9 cellular contexts compared by ENCODE assay signal in genomic region chr11:79436911-79437273, GRCh38. TPM values are rescaled to one million over a fixed set of nuclear protein-coding genes. Genes with fewer than 3 reads are reported as not detected.
DNase-seq lines count a peak whose midpoint lies in the region; ATAC-seq, FAIRE-seq and TF ChIP-seq lines count a peak whose summit lies in the region.
"Had no signal": no experiment of that assay in that cellular context is flagged by ENCODE, and none has a peak within 500 bp of the region (broad histone marks: within the 10 kb centered on the region; RNA-seq: fewer than 3 reads in every experiment).

No MANE protein-coding gene starts in this region.

- peaks cover 2% of the 10 kb centered on the region; the same call in 1 of the 2 replicates for H3K9me1 ChIP-seq in IMR-90 (ENCODE audit: insufficient read depth, low read length)

- no peaks in the 10 kb centered on the region for H3K36me3 ChIP-seq in IMR-90 (ENCODE audit: control insufficient read depth, insufficient read depth, low read length)

- POLR2A ChIA-PET in A549 (lab: Yijun Ruan, JAX) (no interaction called here), IMR-90 (lab: Charles Lee; ENCODE audit: unreplicated experiment) (no interaction called here)

- H3K4me1 ChIP-seq in A549 (peaks cover 27% of the 10 kb centered on the region; the same call in 2 of the 3 replicates), IMR-90 (ENCODE audit: control insufficient read depth, insufficient read depth, low read length) (peaks cover 8% of the 10 kb centered on the region)

- no peak overlapping the region for H4K5ac ChIP-seq in IMR-90 (ENCODE audit: low read depth, low read length)

- H3K27me3 ChIP-seq in IMR-90 (ENCODE audit: control insufficient read depth, insufficient read depth, low read length): no peaks in the 10 kb centered on the region

- CTCF ChIA-PET in A549 (lab: Yijun Ruan, JAX): no interaction called here
- CTCF ChIA-PET in IMR-90 (lab: Yijun Ruan, JAX): no interaction called here

- peak overlapping the region; percentile 59; the same call in 1 of the 2 replicates for H3K56ac ChIP-seq in IMR-90 (ENCODE audit: extremely low read depth, insufficient read depth, low read length)

- peak overlapping the region; percentile 2 for H2AK9ac ChIP-seq in IMR-90 (replicated peaks; ENCODE audit: low read depth, low read length, poor library complexity)

- H3K27ac ChIP-seq in A549: no peak overlapping the region
- peak overlapping the region; percentile 39; the same call in 1 of the 2 replicates for H3K27ac ChIP-seq in IMR-90 (ENCODE audit: insufficient read depth, low read length)

- H2BK15ac ChIP-seq in IMR-90 (ENCODE audit: low read depth, low read length): no peak overlapping the region; the same call in 2 of the 3 replicates

- DNase-seq in A549 (ENCODE audit: low read depth in 1 of 2, low spot score in 1 of 2): no peak
- DNase-seq in IMR-90: no peak
- DNase-seq in endothelial cell (ENCODE audit: low spot score): no peak
- no peak for DNase-seq in nephron progenitor cell
- no peak for DNase-seq in DMS153 (lab: John Stamatoyannopoulos, UW)
- DNase-seq in DMS79 treated with DMSO at 0.1 percent for 48 hours (lab: John Stamatoyannopoulos, UW): no peak
- no peak for DNase-seq in NCI-H82 treated with DMSO at 0.1 percent for 48 hours (lab: John Stamatoyannopoulos, UW; ENCODE audit: unreplicated experiment)
- DNase-seq in kidney glomerular epithelial cell (lab: John Stamatoyannopoulos, UW): no peak
- DNase-seq: naive thymus-derived CD4-positive, alpha-beta T cell had no signal

- H3K4me1 Mint-ChIP-seq in endothelial cell (ENCODE audit: unreplicated experiment) (peaks cover 22% of the 10 kb centered on the region), nephron progenitor cell (peaks cover 55% of the 10 kb centered on the region)

- H3K9me3 Mint-ChIP-seq in endothelial cell (ENCODE audit: unreplicated experiment) (no peaks in the 10 kb centered on the region), nephron progenitor cell (no peaks in the 10 kb centered on the region)

- TF ChIP-seq RAD21 in A549 (conservative IDR thresholded peaks at IDR 0.05 in 1 of 2, IDR thresholded peaks at IDR 0.05 in 1 of 2) (no peak), IMR-90 (IDR thresholded peaks at IDR 0.05; ENCODE audit: low read length) (no peak)

- peak overlapping the region in 1 of 2 experiments; percentile 30; a peak in 1 of 4 replicates for H4K8ac ChIP-seq in IMR-90 (ENCODE audit: low read depth in 2 of 2, low read length in 2 of 2)

- in situ Hi-C loops in IMR-90 (cut with MboI; ENCODE audit: low sequenced_read_pairs): loop anchor here (10.0 kb wide), 1 partner anchor 342 kb away; no protein-coding TSS in a partner anchor

- H3K27me3 Mint-ChIP-seq in endothelial cell (ENCODE audit: unreplicated experiment): peaks cover 27% of the 10 kb centered on the region
- peaks cover 32% of the 10 kb centered on the region for H3K27me3 Mint-ChIP-seq in nephron progenitor cell (ENCODE audit: low read depth, poor library complexity)

- H3K4me2 ChIP-seq in A549: peak overlapping the region; percentile 98
- H3K4me2 ChIP-seq in IMR-90 (ENCODE audit: low read depth, low read length): peak overlapping the region; percentile 87

- H4K20me1 ChIP-seq in IMR-90 (ENCODE audit: insufficient read depth, low read length): no peaks in the 10 kb centered on the region

- peak overlapping the region; percentile 92 for H2AFZ ChIP-seq in IMR-90 (replicated peaks; ENCODE audit: low read length, poor library complexity)

- no peak for TF ChIP-seq POLR2A in A549 (IDR thresholded peaks at IDR 0.05; ENCODE audit: low read length)
- TF ChIP-seq POLR2A in IMR-90 (IDR thresholded peaks at IDR 0.05; ENCODE audit: low read depth, low read length): no peak

- H3K9me3 ChIP-seq in A549 (no peaks in the 10 kb centered on the region), IMR-90 (ENCODE audit: control insufficient read depth, insufficient read depth, low read length) (no peaks in the 10 kb centered on the region)

- no TSS peak for BruUV-seq in IMR-90 (replicated peaks; lab: Mats Ljungman, UMichigan)

- dilution Hi-C loops in IMR-90 (cut with HindIII; ENCODE audit: low sequenced_read_pairs, unreplicated experiment): no loop called here

- H3K9ac ChIP-seq in IMR-90 (ENCODE audit: low read depth, low read length): peak overlapping the region; percentile 57

- H2BK5ac ChIP-seq in IMR-90 (ENCODE audit: low read depth, low read length, poor library complexity, severe bottlenecking): no peak overlapping the region

- H3K4me3 ChIP-seq in A549 (peak overlapping the region; percentile 44; the same call in 2 of the 3 replicates), IMR-90 (ENCODE audit: insufficient read depth, low read depth, low read length) (peak overlapping the region; percentile 57)

- H3K4ac ChIP-seq in IMR-90 (ENCODE audit: low read depth, low read length): peak overlapping the region; percentile 69

- TF ChIP-seq CTCF in A549 (IDR thresholded peaks at IDR 0.05): no peak
- no peak for TF ChIP-seq CTCF in IMR-90 (conservative IDR thresholded peaks at IDR 0.05; ENCODE audit: low read depth, low read length)
- TF ChIP-seq CTCF in endothelial cell (IDR thresholded peaks at IDR 0.05; ENCODE audit: unreplicated experiment): no peak
- no peak for TF ChIP-seq CTCF in nephron progenitor cell (IDR thresholded peaks at IDR 0.05)

- peak overlapping the region; percentile 83 for H3K4me3 Mint-ChIP-seq in endothelial cell (ENCODE audit: unreplicated experiment)
- peak overlapping the region; percentile 92 for H3K4me3 Mint-ChIP-seq in nephron progenitor cell

- peak overlapping the region; percentile 73; the same call in 1 of the 2 replicates for H2BK120ac ChIP-seq in IMR-90 (ENCODE audit: low read depth, low read length)

- 46% methylated on average over 10 of the region's 10 CpGs for WGBS in A549 (ENCODE audit: missing lambda C conversion rate)
- WGBS in IMR-90 (ENCODE audit: extremely low coverage in 2 of 2, insufficient read length in 1 of 2), 2 experiments: 29% methylated on average over 1 of the region's 10 CpGs; no CpG with 5 or more reads in 1 of the 2 experiments

- peaks cover 6 to 46% of the 10 kb centered on the region in 2 experiments for H3K79me1 ChIP-seq in IMR-90 (ENCODE audit: low read depth in 1 of 2, low read length in 2 of 2)

- H3K23ac ChIP-seq in IMR-90 (ENCODE audit: low read depth, low read length): peak overlapping the region; percentile 40

- H2AK5ac ChIP-seq in IMR-90 (ENCODE audit: low read depth, low read length): peak overlapping the region; percentile 11

- H3K36me3 Mint-ChIP-seq in endothelial cell (ENCODE audit: low read depth, unreplicated experiment) (no peaks in the 10 kb centered on the region), nephron progenitor cell (ENCODE audit: low read depth) (no peaks in the 10 kb centered on the region)

- H3K18ac ChIP-seq in IMR-90 (ENCODE audit: low read depth, low read length): peak overlapping the region; percentile 35; the same call in 1 of the 2 replicates

- intact Hi-C loops in IMR-90 (cut with micrococcal nuclease): loop anchor here (10.0 kb wide), 1 partner anchor 332 kb away; no protein-coding TSS in a partner anchor

- H3K27ac Mint-ChIP-seq in endothelial cell (ENCODE audit: unreplicated experiment) (no peak overlapping the region), nephron progenitor cell (no peak overlapping the region)

- peak overlapping the region; percentile 15 for H3K14ac ChIP-seq in IMR-90 (replicated peaks; ENCODE audit: low read depth, low read length)

- H2BK20ac ChIP-seq in IMR-90 (ENCODE audit: low read depth, low read length): no peak overlapping the region; the same call in 1 of the 2 replicates

- H4K91ac ChIP-seq in IMR-90 (ENCODE audit: insufficient read depth, low read depth, low read length): peak overlapping the region; percentile 41; the same call in 1 of the 2 replicates

- ATAC-seq in A549 (no peak), IMR-90 (ENCODE audit: low read depth) (no peak)
- ATAC-seq: naive thymus-derived CD4-positive, alpha-beta T cell had no signal

- no peak for FAIRE-seq in A549 (lab: Jason Lieb, UNC)

- no peak for TF ChIP-seq EP300 in A549 (IDR thresholded peaks at IDR 0.05)

TF ChIP-seq in A549, 52 proteins besides CTCF, POLR2A, EP300 and RAD21 (continues in another document):
- no peak for TF ChIP-seq BHLHE40 (IDR thresholded peaks at IDR 0.05; ENCODE audit: low read depth, low read length)
- no peak for TF ChIP-seq PBX3 (IDR thresholded peaks at IDR 0.05)
- no peak for TF ChIP-seq RARB (CRISPR knock-in tag; IDR thresholded peaks at IDR 0.05)

TF ChIP-seq in IMR-90, 13 proteins besides CTCF, POLR2A, EP300 and RAD21 (continues in another document):
- TF ChIP-seq CEBPB (IDR thresholded peaks at IDR 0.05; ENCODE audit: low read depth, low read length) (no peak), RFX5 (IDR thresholded peaks at IDR 0.05; ENCODE audit: low read depth, low read length) (no peak), MXI1 (IDR thresholded peaks at IDR 0.05; ENCODE audit: borderline replicate concordance, low read depth, low read length) (no peak), BHLHE40 (IDR thresholded peaks at IDR 0.05; ENCODE audit: low read depth, low read length) (no peak), FOS (IDR thresholded peaks at IDR 0.05; ENCODE audit: low read depth, low read length) (no peak), NFE2L2 (IDR thresholded peaks at IDR 0.05; ENCODE audit: low read depth, low read length) (no peak), SMC3 (IDR thresholded peaks at IDR 0.05; ENCODE audit: low read depth, low read length) (no peak), CHD1 (IDR thresholded peaks at IDR 0.05; ENCODE audit: low read depth, low read length) (no peak), MAZ (IDR thresholded peaks at IDR 0.05; ENCODE audit: borderline replicate concordance, low read depth, low read length) (no peak), RCOR1 (IDR thresholded peaks at IDR 0.05; ENCODE audit: insufficient replicate concordance, low read length) (no peak)

RNA-seq across cellular contexts. Expression of gene TENM4, which starts 3.9 kb away (rescaled TPM):
- polyA plus RNA-seq in A549 (2011; rRNA removed): 0.01 and 0.06 TPM in 2 replicates
- polyA plus RNA-seq in A549 (2012; cell fraction: cytosol; rRNA removed): 0.08 and 0.16 TPM in 2 replicates
- polyA plus RNA-seq in A549 (2012; cell fraction: nucleus; rRNA removed): 0.05 and 0.33 TPM in 2 replicates
- polyA plus RNA-seq in A549 (2017; fragmentation: RNase III; extraction: RNeasy Plus Mini Kit Qiagen cat#74134 plus additional on column Dnase treatment): 0.12 to 0.31 TPM (median 0.18 TPM) in 3 replicates
- 0.17 and 0.54 TPM in 2 replicates for polyA minus RNA-seq in A549 (2011; rRNA and poly(A)+ RNA removed)
- 9.0 and 9.2 TPM in 2 replicates for total RNA-seq in IMR-90 (2012; rRNA removed)
- polyA plus RNA-seq in IMR-90 (2012; rRNA removed): 7.4 and 7.6 TPM in 2 replicates
- polyA plus RNA-seq in IMR-90 (2012; cell fraction: cytosol; rRNA removed): 8.1 and 12.3 TPM in 2 replicates
- polyA plus RNA-seq in IMR-90 (2012; cell fraction: nucleus; rRNA removed; ENCODE audit: low replicate concordance): 6.6 and 12.5 TPM in 2 replicates
- 1.8 TPM for total RNA-seq in endothelial cell (ENCODE audit: unreplicated experiment)
- polyA plus RNA-seq: naive thymus-derived CD4-positive, alpha-beta T cell had no signal
